ENCODE assay signal across 25 cellular contexts in the genomic region with DNA sequence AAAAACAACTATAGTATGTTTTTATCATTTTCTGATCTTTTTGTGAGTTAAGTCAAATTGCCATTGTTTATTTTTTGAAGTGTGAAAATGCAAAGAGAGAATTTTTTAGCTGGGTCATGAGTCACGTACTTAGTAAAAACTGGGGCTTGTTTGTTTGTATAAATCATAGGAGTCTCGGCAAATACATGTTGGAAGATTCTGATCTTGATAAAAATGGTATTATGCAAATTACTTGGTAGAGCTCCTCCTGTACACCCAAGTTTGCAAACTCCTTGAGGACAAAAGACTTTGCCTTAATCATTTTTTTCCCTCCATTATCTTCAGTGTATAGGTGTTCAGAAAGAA. TPM values are rescaled to one million over a fixed set of nuclear protein-coding genes. Genes with fewer than 3 reads are reported as not detected.
DNase-seq lines count a peak whose midpoint lies in the region; ATAC-seq, FAIRE-seq and TF ChIP-seq lines count a peak whose summit lies in the region.
"Had no signal": no experiment of that assay in that cellular context is flagged by ENCODE, and none has a peak within 500 bp of the region (broad histone marks: within the 10 kb centered on the region; RNA-seq: fewer than 3 reads in every experiment).

No MANE protein-coding gene starts in this region.

- peak in 1 of 2 donors; percentile 75 for ATAC-seq in lower lobe of right lung
- no peak for ATAC-seq in HG02970 (IDR thresholded peaks at IDR 0.05; ENCODE audit: low FRiP score, unreplicated experiment)
- no peak for ATAC-seq in HG02610 (IDR thresholded peaks at IDR 0.05; ENCODE audit: unreplicated experiment)
- ATAC-seq: activated T-cell treated with anti-CD3 and anti-CD28 coated beads, Interleukin-2, amount 50 U/mL, for 4 hours; stimulated activated memory B cell treated with anti-CD40 and anti-IgM and Interleukin-4, amounts not matched to agents 10 μg/mL and 1 μg/mL and 100 μg/mL, for 72 hours had no signal

- H3K79me2 ChIP-seq in GM23248 (ENCODE audit: insufficient read depth): peaks cover 65% of the 10 kb centered on the region

- H3F3A ChIP-seq in GM23248 (ENCODE audit: insufficient read depth): no peaks in the 10 kb centered on the region

- H3K4me1 ChIP-seq in GM23248 (ENCODE audit: insufficient read depth) (peaks cover 17% of the 10 kb centered on the region), lower lobe of right lung (peaks cover 25% of the 10 kb centered on the region)
- H3K4me1 ChIP-seq: Caco-2 had no signal

- WGBS in GM23248 (ENCODE audit: low coverage in 1 of 2, low lambda C conversion rate in 2 of 2, missing lambda C conversion rate in 2 of 2), 2 experiments: 50 to 66% methylated on average over 2 of the region's 2 CpGs

- peaks cover 12% of the 10 kb centered on the region; the same call in 1 of the 2 replicates for H3K36me3 ChIP-seq in GM23248 (ENCODE audit: low read depth)
- peaks cover 2% of the 10 kb centered on the region for H3K36me3 ChIP-seq in bronchial epithelial cell (ENCODE audit: control insufficient read depth, insufficient read depth, low read length)
- peaks cover 24% of the 10 kb centered on the region for H3K36me3 ChIP-seq in lower lobe of right lung

- H2AFZ ChIP-seq in GM23248: no peak overlapping the region

- H4K20me1 ChIP-seq in GM23248 (ENCODE audit: insufficient read depth): peaks cover 12% of the 10 kb centered on the region; the same call in 1 of the 2 replicates

- H3K27me3 ChIP-seq in GM23248 (replicated peaks; ENCODE audit: insufficient read depth) (no peaks in the 10 kb centered on the region), bronchial epithelial cell (ENCODE audit: control insufficient read depth, insufficient read depth, low read length) (no peaks in the 10 kb centered on the region), lower lobe of right lung (ENCODE audit: low read depth) (no peaks in the 10 kb centered on the region)
- H3K27me3 ChIP-seq: upper lobe of left lung had no signal

- TF ChIP-seq CTCF in bronchial epithelial cell (IDR thresholded peaks at IDR 0.05; ENCODE audit: insufficient read depth, low read length, severe bottlenecking) (no peak), lower lobe of right lung (IDR thresholded peaks at IDR 0.05) (no peak)

- DNase-seq in GM23248 (no peak), NCI-H1048 (lab: John Stamatoyannopoulos, UW) (peak; percentile 54), bronchial epithelial cell (ENCODE audit: low read depth) (peak; percentile 59), lower lobe of right lung (no peak), glomerular visceral epithelial cell (ENCODE audit: extremely low spot score) (no peak), NCI-H1105 treated with DMSO at 0.1 percent for 48 hours (lab: John Stamatoyannopoulos, UW) (no peak)
- DNase-seq: activated B cell treated with CpG ODN at 0.5 μM for 24 hours; activated CD4-positive, alpha-beta T cell treated with anti-CD3 and anti-CD28 coated beads, Interleukin-2, amount 10 ng/mL, durations not matched to agents 7 days and 5 days; activated T-cell treated with anti-CD3 and anti-CD28 coated beads, Interleukin-2, amount 50 U/mL, for 4 hours; Caco-2; DMS79; GF-D8; KG1; MM.1S; mucosa of descending colon; NCI-H1417; NCI-H2029; NK-92 treated with Interleukin-12 subunit alpha and Interleukin-12 subunit beta, amount 100 ng/mL, for 24 hours; SHP77 treated with DMSO at 0.1 percent for 48 hours; stimulated activated CD4-positive, alpha-beta T cell treated with anti-CD3 and anti-CD28 coated beads, Interleukin-15, amount 100 ng/mL, for 24 hours; T-helper 9 cell had no signal

- no peak overlapping the region for H3K9ac ChIP-seq in GM23248

- no peaks in the 10 kb centered on the region for H3K9me2 ChIP-seq in GM23248 (ENCODE audit: insufficient read depth)

- intact Hi-C loops in lower lobe of right lung (cut with DNase I): loop anchor here (10.0 kb wide), 1 partner anchor 76 kb away; the partner anchor contains the start of gene SLC2A12

- in situ Hi-C loops in GM23248 (cut with MboI): no loop called here

- H3K27ac ChIP-seq in GM23248 (no peak overlapping the region), lower lobe of right lung (peak overlapping the region; percentile 1)

- no peaks in the 10 kb centered on the region for H3K9me3 ChIP-seq in GM23248 (ENCODE audit: low read depth)
- H3K9me3 ChIP-seq in lower lobe of right lung: no peaks in the 10 kb centered on the region
- H3K9me3 ChIP-seq: Caco-2, mucosa of descending colon, upper lobe of left lung had no signal

- peak overlapping the region; percentile 6 for H3K4me2 ChIP-seq in GM23248 (ENCODE audit: unreplicated experiment)

- H3K4me3 ChIP-seq in GM23248 (no peak overlapping the region), bronchial epithelial cell (ENCODE audit: low read depth, low read length) (no peak overlapping the region), lower lobe of right lung (no peak overlapping the region)
- H3K4me3 ChIP-seq: mucosa of descending colon, upper lobe of left lung had no signal

- FAIRE-seq in bronchial epithelial cell (lab: Jason Lieb, UNC): no peak

RNA-seq across cellular contexts. Expression of gene TBPL1, which starts 25.8 kb away (rescaled TPM):
- 40.5 and 42.7 TPM in 2 replicates for total RNA-seq in GM23248 (2014; rRNA removed; shearing (Covaris generic))
- 46.0 and 53.5 TPM in 2 replicates for polyA plus RNA-seq in GM23248 (2016; fragmentation: Nextera tagmentation; extraction: Ambion mirVana)
- total RNA-seq in bronchial epithelial cell (15.9 and 18.4 TPM in 2 replicates), lower lobe of right lung (21.1 TPM)

Comparison
In these comparisons a context has a peak if more than half of its experiments do, and no peak if none do; other contexts are left out.
1. DNase-seq: peak in NCI-H1048 (single experiment) and bronchial epithelial cell (single experiment); none in GM23248 (single experiment), lower lobe of right lung (single experiment), glomerular visceral epithelial cell (single experiment) and NCI-H1105 treated with DMSO at 0.1 percent for 48 hours (single experiment).